In the genomic region with DNA sequence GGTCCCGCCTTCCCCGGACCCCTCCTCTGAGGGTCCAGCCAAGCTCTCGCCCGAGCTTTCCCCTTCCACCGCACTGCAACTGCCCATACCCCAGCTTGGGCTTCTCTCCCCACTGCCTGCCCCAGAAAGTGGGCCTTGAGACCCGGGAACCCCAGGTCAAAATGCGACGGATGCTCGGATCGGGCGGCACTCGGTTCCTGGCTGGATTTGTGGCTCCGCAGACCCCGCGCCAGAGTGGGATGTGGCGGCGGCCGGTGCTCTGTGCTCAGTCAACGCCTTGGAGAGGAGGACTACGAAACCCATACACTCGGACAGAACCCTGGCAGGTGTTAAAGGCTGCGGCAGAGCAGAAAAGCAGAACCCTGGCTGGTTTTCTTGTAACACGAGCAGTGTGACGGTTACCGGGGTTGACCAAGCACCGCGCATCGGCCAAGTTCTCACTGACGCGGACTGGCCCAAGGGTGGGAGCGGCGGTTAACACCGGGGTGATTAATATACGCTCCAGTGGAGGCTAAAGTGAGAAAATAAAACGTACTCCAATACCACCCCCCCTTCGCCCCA, we compare ENCODE assay signal across 8 cellular contexts. TPM values are rescaled to one million over a fixed set of nuclear protein-coding genes. Genes with fewer than 3 reads are reported as not detected.
DNase-seq lines count a peak whose midpoint lies in the region; ATAC-seq, FAIRE-seq and TF ChIP-seq lines count a peak whose summit lies in the region.

No MANE protein-coding gene starts in this region.

- no peaks in the 10 kb centered on the region for H3K9me1 ChIP-seq in K562 (ENCODE audit: control insufficient read depth, insufficient read depth, low read length)

- H4K91ac ChIP-seq in mesenchymal stem cell (ENCODE audit: low read length) = no peak overlapping the region

- H2BK5ac ChIP-seq in mesenchymal stem cell (ENCODE audit: low read depth, low read length, poor library complexity, severe bottlenecking) = no peak overlapping the region

- no peak for TF ChIP-seq CTCF in K562 (IDR thresholded peaks at IDR 0.05 in 2 of 3, conservative IDR thresholded peaks at IDR 0.05 in 1 of 3; ENCODE audit: insufficient read depth in 2 of 3, low read depth in 1 of 3, low read length in 3 of 3)

- FAIRE-seq in K562 (lab: Jason Lieb, UNC) = no peak
- no peak for FAIRE-seq in frontal cortex (lab: Jason Lieb, UNC)

- H4K20me1 ChIP-seq in K562 (replicated peaks; ENCODE audit: control insufficient read depth, insufficient read depth, low read length) = no peaks in the 10 kb centered on the region

- H3K79me1 ChIP-seq in mesenchymal stem cell (replicated peaks; ENCODE audit: low read length, poor library complexity, severe bottlenecking) = no peaks in the 10 kb centered on the region

- no peak overlapping the region for H2AK5ac ChIP-seq in mesenchymal stem cell (ENCODE audit: low read length, severe bottlenecking)

- POLR2A ChIA-PET in K562 (lab: Yijun Ruan, JAX) = no interaction called here

- H3K36me3 ChIP-seq in K562 (ENCODE audit: control insufficient read depth, insufficient read depth, low read length) (no peaks in the 10 kb centered on the region), mesenchymal stem cell (ENCODE audit: control insufficient read depth in 1 of 2, insufficient read depth in 2 of 2, low read depth in 1 of 2, low read length in 2 of 2) (no peaks in the 10 kb centered on the region)

- H3K9ac ChIP-seq in K562 (ENCODE audit: insufficient read depth in 1 of 2, low read depth in 2 of 2, low read length in 2 of 2) (no peak overlapping the region), mesenchymal stem cell (ENCODE audit: low read length) (no peak overlapping the region)

- H2AFZ ChIP-seq in K562 (ENCODE audit: low read depth, low read length) (no peak overlapping the region), mesenchymal stem cell (ENCODE audit: low read depth, low read length) (no peak overlapping the region)

- H3K4ac ChIP-seq in mesenchymal stem cell (ENCODE audit: low read depth in 1 of 2, low read length in 2 of 2) = no peak overlapping the region

- H3K27me3 ChIP-seq in K562 (ENCODE audit: control insufficient read depth in 2 of 2, insufficient read depth in 2 of 2, low read length in 2 of 2) (peaks cover 11 to 13% of the 10 kb centered on the region in 2 experiments; a peak in 4 of 5 replicates), mesenchymal stem cell (ENCODE audit: control insufficient read depth in 1 of 2, insufficient read depth in 1 of 2, low read length in 2 of 2) (peaks cover 30 to 60% of the 10 kb centered on the region in 2 experiments)

- no peak overlapping the region for H4K8ac ChIP-seq in mesenchymal stem cell (ENCODE audit: low read length)

- no TSS peak for BruUV-seq in K562 (replicated peaks; lab: Mats Ljungman, UMichigan)

- no peaks in the 10 kb centered on the region for H3K9me3 Mint-ChIP-seq in stimulated activated naive CD8-positive, alpha-beta T cell treated with anti-CD3 and anti-CD28 coated beads, Interleukin-15, Interleukin-2, amounts not matched to agents 100 ng/mL and 50 ng/mL, for 24 hours

- no peak for TF ChIP-seq EP300 in K562 (IDR thresholded peaks at IDR 0.05; ENCODE audit: low read length)

- CTCF ChIA-PET in K562 (lab: Yijun Ruan, JAX; ENCODE audit: low intra/inter-chr PET ratio) = no interaction called here

- no peak for ATAC-seq in stimulated activated naive CD8-positive, alpha-beta T cell treated with anti-CD3 and anti-CD28 coated beads, Interleukin-15, Interleukin-2, amounts not matched to agents 100 U/mL and 50 U/mL, for 24 hours
- no peak for ATAC-seq in K562

- H3K23ac ChIP-seq in mesenchymal stem cell (ENCODE audit: low read length in 2 of 2) = no peak overlapping the region

- H3K27me3 Mint-ChIP-seq in stimulated activated naive CD8-positive, alpha-beta T cell treated with anti-CD3 and anti-CD28 coated beads, Interleukin-15, Interleukin-2, amounts not matched to agents 100 ng/mL and 50 ng/mL, for 24 hours = no peaks in the 10 kb centered on the region

- H3K4me2 ChIP-seq in K562 (ENCODE audit: insufficient read depth, low read length) (no peak overlapping the region), mesenchymal stem cell (ENCODE audit: low read length, poor library complexity, severe bottlenecking) (peak overlapping the region; percentile 91)

- H3K4me3 Mint-ChIP-seq in stimulated activated naive CD8-positive, alpha-beta T cell treated with anti-CD3 and anti-CD28 coated beads, Interleukin-15, Interleukin-2, amounts not matched to agents 100 ng/mL and 50 ng/mL, for 24 hours = peak overlapping the region; percentile 76

- H3K9me3 ChIP-seq in K562 (replicated peaks; ENCODE audit: control insufficient read depth, insufficient read depth, low read depth, low read length) (no peaks in the 10 kb centered on the region), mesenchymal stem cell (ENCODE audit: control insufficient read depth, low read length) (no peaks in the 10 kb centered on the region)

- in situ Hi-C loops in K562 (cut with MboI) = no loop called here

- H3K4me3 ChIP-seq in K562 (no peak overlapping the region), mesenchymal stem cell (ENCODE audit: insufficient read depth in 1 of 2, low read depth in 1 of 2, low read length in 2 of 2) (peak overlapping the region; percentile 32 to 81)

- TF ChIP-seq POLR2A in K562 (conservative IDR thresholded peaks at IDR 0.05) = no peak

- intact Hi-C loops in K562 (cut with micrococcal nuclease) = no loop called here

- H3K4me1 Mint-ChIP-seq in stimulated activated naive CD8-positive, alpha-beta T cell treated with anti-CD3 and anti-CD28 coated beads, Interleukin-15, Interleukin-2, amounts not matched to agents 100 ng/mL and 50 ng/mL, for 24 hours (ENCODE audit: low read depth) = peaks cover 30% of the 10 kb centered on the region

- H3K36me3 Mint-ChIP-seq in stimulated activated naive CD8-positive, alpha-beta T cell treated with anti-CD3 and anti-CD28 coated beads, Interleukin-15, Interleukin-2, amounts not matched to agents 100 ng/mL and 50 ng/mL, for 24 hours (ENCODE audit: low read depth) = no peaks in the 10 kb centered on the region

- TF ChIP-seq RAD21 in K562 (CRISPR knock-in tag; conservative IDR thresholded peaks at IDR 0.05 in 1 of 2, IDR thresholded peaks at IDR 0.05 in 1 of 2) = no peak

- H3K27ac ChIP-seq in K562 (ENCODE audit: extremely low read depth, low read depth, low read length) (no peak overlapping the region), mesenchymal stem cell (ENCODE audit: low read length, poor library complexity, severe bottlenecking) (no peak overlapping the region)

- H3K27ac Mint-ChIP-seq in stimulated activated naive CD8-positive, alpha-beta T cell treated with anti-CD3 and anti-CD28 coated beads, Interleukin-15, Interleukin-2, amounts not matched to agents 100 ng/mL and 50 ng/mL, for 24 hours = no peak overlapping the region

- WGBS in K562 (ENCODE audit: insufficient coverage, low coverage, missing lambda C conversion rate) = 60% methylated on average over 28 of the region's 36 CpGs
- WGBS in mesenchymal stem cell = 4% methylated on average over 28 of the region's 36 CpGs

- no peak overlapping the region for H2BK12ac ChIP-seq in mesenchymal stem cell (ENCODE audit: low read length in 2 of 2)

- H3K4me1 ChIP-seq in K562 (replicated peaks in 1 of 2; ENCODE audit: control insufficient read depth in 2 of 2, insufficient read depth in 2 of 2, low read length in 2 of 2) (peaks cover 0 to 13% of the 10 kb centered on the region in 2 experiments; a peak in 2 of 5 replicates), mesenchymal stem cell (ENCODE audit: control insufficient read depth, insufficient read depth, low read depth, low read length) (peaks cover 15% of the 10 kb centered on the region)

- H3K18ac ChIP-seq in mesenchymal stem cell (ENCODE audit: low read depth in 1 of 2, low read length in 2 of 2) = no peak overlapping the region

- no peak overlapping the region for H3K14ac ChIP-seq in mesenchymal stem cell (ENCODE audit: low read length in 2 of 2)

- H2BK15ac ChIP-seq in mesenchymal stem cell (ENCODE audit: low read depth, poor library complexity, severe bottlenecking) = no peak overlapping the region

- H3K79me2 ChIP-seq in K562 (ENCODE audit: control insufficient read depth, insufficient read depth, low read length) = no peaks in the 10 kb centered on the region

- no peak overlapping the region for H2BK120ac ChIP-seq in mesenchymal stem cell (ENCODE audit: low read depth, low read length)

- DNase-seq in stimulated activated naive CD8-positive, alpha-beta T cell treated with anti-CD3 and anti-CD28 coated beads, Interleukin-15, Interleukin-2, amounts not matched to agents 100 U/mL and 50 U/mL, for 24 hours = no peak
- no peak for DNase-seq in K562 (ENCODE audit: extremely low read depth in 1 of 4, low spot score in 3 of 4)
- DNase-seq in mesenchymal stem cell = peak; percentile 3
- DNase-seq in frontal cortex (ENCODE audit: low spot score in 2 of 2) = no peak
- no peak for DNase-seq in LoVo (ENCODE audit: low spot score)
- DNase-seq in NCI-H69 (lab: John Stamatoyannopoulos, UW) = no peak
- no peak for DNase-seq in NCI-H345 (lab: John Stamatoyannopoulos, UW)

RNA-seq across cellular contexts. Expression of gene SLFN13, which starts 0.9 kb away (rescaled TPM):
- total RNA-seq in K562 (2011; cell fraction: chromatin; rRNA removed; ENCODE audit: low replicate concordance) = 0.07 and 1.2 TPM in 2 replicates
- under 0.01 and 0.13 TPM in 2 replicates for total RNA-seq in K562 (2011; cell fraction: nucleolus; rRNA removed)
- 0.22 and 1.1 TPM in 2 replicates for total RNA-seq in K562 (2011; cell fraction: nucleoplasm; rRNA removed)
- total RNA-seq in K562 (2014; rRNA removed) = 0.24 and 0.27 TPM in 2 replicates
- 0.04 and 0.10 TPM in 2 replicates for total RNA-seq in K562 (2014; rRNA removed; fragmentation: Illumina TruSeq; extraction: Trizol)
- 0.15 and 0.33 TPM in 2 replicates for total RNA-seq in K562 (2015; rRNA removed; fragmentation: Illumina TruSeq; extraction: Trizol)
- 0.29 and 0.49 TPM in 2 replicates for total RNA-seq in K562 (2021)
- 0.17 TPM in 1 of 2 replicates, not detected in the other for polyA plus RNA-seq in K562 (2011; rRNA removed)
- 0.01 and 0.34 TPM in 2 replicates for polyA plus RNA-seq in K562 (2011; cell fraction: cytosol; rRNA removed)
- polyA plus RNA-seq in K562 (2011; cell fraction: nucleus; rRNA removed) = 0.01 and 0.10 TPM in 2 replicates
- polyA plus RNA-seq in K562 (2012) = 0.26 and 2.3 TPM in 2 replicates
- polyA plus RNA-seq in K562 (2014; fragmentation: Illumina TruSeq; extraction: Trizol) = 0.09 and 0.17 TPM in 2 replicates
- under 1 TPM; 0.06 to 0.11 TPM for polyA plus RNA-seq in K562 (2014; fragmentation: Nextera tagmentation; extraction: Ambion mirVana)
- polyA plus RNA-seq in K562 (2014; rRNA removed) = 0.27 and 0.97 TPM in 2 replicates
- not detected in 2 replicates for polyA minus RNA-seq in K562 (2011; rRNA and poly(A)+ RNA removed)
- polyA minus RNA-seq in K562 (2011; cell fraction: cytosol; rRNA and poly(A)+ RNA removed) = not detected in 2 replicates
- 0.40 TPM in 1 of 2 replicates, not detected in the other for polyA minus RNA-seq in K562 (2011; cell fraction: nucleus; rRNA and poly(A)+ RNA removed)
- 0.18 TPM for polyA plus RNA-seq in mesenchymal stem cell (2013, experiment 1 of 2)
- polyA plus RNA-seq in mesenchymal stem cell (2013, experiment 2 of 2) = 0.21 TPM
- under 0.01 TPM for total RNA-seq in frontal cortex

RNA-seq across cellular contexts. Expression of gene SLFN12, which starts 17.2 kb away (rescaled TPM):
- not detected in 2 replicates for total RNA-seq in K562 (2011; cell fraction: chromatin; rRNA removed; ENCODE audit: low replicate concordance)
- total RNA-seq in K562 (2011; cell fraction: nucleolus; rRNA removed) = not detected in 2 replicates
- not detected in 2 replicates for total RNA-seq in K562 (2011; cell fraction: nucleoplasm; rRNA removed)
- total RNA-seq in K562 (2014; rRNA removed) = 0.09 TPM in 1 of 2 replicates, not detected in the other
- total RNA-seq in K562 (2014; rRNA removed; fragmentation: Illumina TruSeq; extraction: Trizol) = 0.07 TPM in 1 of 2 replicates, not detected in the other
- not detected in 2 replicates for total RNA-seq in K562 (2015; rRNA removed; fragmentation: Illumina TruSeq; extraction: Trizol)
- 0.25 TPM in 1 of 2 replicates, not detected in the other for total RNA-seq in K562 (2021)
- polyA plus RNA-seq in K562 (2011; rRNA removed) = not detected in 2 replicates
- polyA plus RNA-seq in K562 (2011; cell fraction: cytosol; rRNA removed) = not detected in 2 replicates
- not detected in 2 replicates for polyA plus RNA-seq in K562 (2011; cell fraction: nucleus; rRNA removed)
- 0.09 and 0.19 TPM in 2 replicates for polyA plus RNA-seq in K562 (2012)
- not detected in 2 replicates for polyA plus RNA-seq in K562 (2014; fragmentation: Illumina TruSeq; extraction: Trizol)
- polyA plus RNA-seq in K562 (2014; fragmentation: Nextera tagmentation; extraction: Ambion mirVana) = under 1 TPM in 1 of 2 experiments, not detected in 1; 0.01 TPM
- polyA plus RNA-seq in K562 (2014; rRNA removed) = 0.09 TPM in 1 of 2 replicates, not detected in the other
- polyA minus RNA-seq in K562 (2011; rRNA and poly(A)+ RNA removed) = not detected in 2 replicates
- not detected in 2 replicates for polyA minus RNA-seq in K562 (2011; cell fraction: cytosol; rRNA and poly(A)+ RNA removed)
- not detected in 2 replicates for polyA minus RNA-seq in K562 (2011; cell fraction: nucleus; rRNA and poly(A)+ RNA removed)
- polyA plus RNA-seq in mesenchymal stem cell (2013, experiment 1 of 2) = 10.4 TPM
- 10.2 TPM for polyA plus RNA-seq in mesenchymal stem cell (2013, experiment 2 of 2)
- total RNA-seq in frontal cortex = 2.0 TPM
